In genomic region chr16:89909777-89910716, GRCh38 we compare ENCODE assay signal across 8 cellular contexts. TPM values are rescaled to one million over a fixed set of nuclear protein-coding genes. Genes with fewer than 3 reads are reported as not detected.
DNase-seq lines count a peak whose midpoint lies in the region; ATAC-seq and TF ChIP-seq lines count a peak whose summit lies in the region.

No MANE protein-coding gene starts in this region.

- no peak overlapping the region for H3T11ph ChIP-seq in H9 (ENCODE audit: low read length)

- BruUV-seq in PC-9 (replicated peaks; lab: Mats Ljungman, UMichigan): no TSS peak

- no peaks in the 10 kb centered on the region for H3K9me3 ChIP-seq in BE2C
- peaks cover 7% of the 10 kb centered on the region for H3K9me3 ChIP-seq in H9 (ENCODE audit: control insufficient read depth, low read depth, low read length)
- no peaks in the 10 kb centered on the region for H3K9me3 ChIP-seq in PC-9 (ENCODE audit: insufficient read depth, low read depth)
- H3K9me3 ChIP-seq in esophagus squamous epithelium: no peaks in the 10 kb centered on the region
- no peaks in the 10 kb centered on the region for H3K9me3 ChIP-seq in naive thymus-derived CD4-positive, alpha-beta T cell (ENCODE audit: control insufficient read depth in 2 of 3, low read length in 3 of 3)

- H3K4me3 Mint-ChIP-seq in H9: peak overlapping the region in 1 of 2 experiments; percentile 58; a peak in 2 of 5 replicates
- peak overlapping the region in 1 of 10 donors; percentile 2 for H3K4me3 Mint-ChIP-seq in naive thymus-derived CD4-positive, alpha-beta T cell

- peak; percentile 93 for ATAC-seq in naive thymus-derived CD4-positive, alpha-beta T cell
- ATAC-seq in HG03280 (IDR thresholded peaks at IDR 0.05; ENCODE audit: unreplicated experiment): no peak

- TF ChIP-seq CTCF in BE2C (IDR thresholded peaks at IDR 0.05; ENCODE audit: low read depth, low read length) (peak; percentile 94), H9 (conservative IDR thresholded peaks at IDR 0.05) (peak; percentile 98), PC-9 (conservative IDR thresholded peaks at IDR 0.05) (peak; percentile 83), esophagus squamous epithelium (IDR thresholded peaks at IDR 0.05) (peak; percentile 73 to 93 (median 85))

- H2BK5ac ChIP-seq in H9 (ENCODE audit: insufficient read length, low read length): no peak overlapping the region

- no peaks in the 10 kb centered on the region for H3K23me2 ChIP-seq in H9 (ENCODE audit: insufficient read length, low read depth, low read length, poor library complexity, severe bottlenecking)

- H3K4me1 Mint-ChIP-seq in H9: peaks cover 2 to 5% of the 10 kb centered on the region in 2 experiments; a peak in 2 of 4 replicates
- H3K4me1 Mint-ChIP-seq in naive thymus-derived CD4-positive, alpha-beta T cell: peaks cover 5 to 15% (median 8%) of the 10 kb centered on the region in 7 donors

- H3K14ac ChIP-seq in H9 (ENCODE audit: insufficient read depth, low read length): no peak overlapping the region

- peaks cover 34 to 50% (median 44%) of the 10 kb centered on the region in 3 experiments; a peak in 6 of 7 replicates for H3K36me3 Mint-ChIP-seq in H9 (ENCODE audit: insufficient read depth in 1 of 3, low read depth in 3 of 3)
- peaks cover 0 to 42% (median 3%) of the 10 kb centered on the region in 5 donors for H3K36me3 Mint-ChIP-seq in naive thymus-derived CD4-positive, alpha-beta T cell

- no peak overlapping the region for H3K4me2 ChIP-seq in H9 (ENCODE audit: insufficient read depth, insufficient read length, low read length)
- no peak overlapping the region for H3K4me2 ChIP-seq in PC-9

- H3K4ac ChIP-seq in H9 (ENCODE audit: low read depth, low read length): no peak overlapping the region

- no peak overlapping the region for H3K9ac ChIP-seq in H9 (ENCODE audit: extremely low read depth, insufficient read length, low read length)

- no peaks in the 10 kb centered on the region for H3K79me1 ChIP-seq in H9 (ENCODE audit: insufficient read depth, low read depth, low read length, poor library complexity, severe bottlenecking)

- CTCF ChIA-PET in PC-9 (lab: Charles Lee): interaction anchor here (0.7 to 1.2 kb wide), 3 partner anchors 29 to 253 kb away, joined by 3 to 16 read pairs (median 4); no protein-coding TSS in a partner anchor
- CTCF ChIA-PET in naive thymus-derived CD4-positive, alpha-beta T cell (lab: Charles Lee): interaction anchor here (1.1 to 1.5 kb wide), 6 partner anchors 35 to 230 kb away, joined by 3 to 11 read pairs (median 5); no protein-coding TSS in a partner anchor

- H2BK15ac ChIP-seq in H9 (ENCODE audit: low read depth, low read length): no peak overlapping the region

- no peak overlapping the region for H2BK120ac ChIP-seq in H9 (ENCODE audit: low read depth, low read length, poor library complexity, severe bottlenecking)

- H2BK12ac ChIP-seq in H9 (ENCODE audit: insufficient read length, low read depth, low read length): no peak overlapping the region

- no CpG with 5 or more reads among the region's 47 CpGs for WGBS in H9 (ENCODE audit: extremely low coverage, insufficient read length, low lambda C conversion rate)
- 35 to 56% methylated on average over 19 to 26 of the region's 47 CpGs for WGBS in esophagus squamous epithelium, 2 donors

- intact Hi-C loops in PC-9 (cut with micrococcal nuclease; ENCODE audit: unreplicated experiment): no loop called here
- intact Hi-C loops in esophagus squamous epithelium (cut with DNase I): no loop called here
- intact Hi-C loops in naive thymus-derived CD4-positive, alpha-beta T cell (cut with micrococcal nuclease): loop anchor here (1.0 kb wide), 2 partner anchors 204 to 210 kb away; no protein-coding TSS in a partner anchor

- no peak overlapping the region for H3K27ac ChIP-seq in H9 (ENCODE audit: insufficient read length, low read depth, low read length)
- no peak overlapping the region for H3K27ac ChIP-seq in PC-9
- peak overlapping the region; percentile 24 to 55 (median 38) for H3K27ac ChIP-seq in esophagus squamous epithelium
- no peak overlapping the region for H3K27ac ChIP-seq in naive thymus-derived CD4-positive, alpha-beta T cell (ENCODE audit: low read depth, low read length)

- H3K23ac ChIP-seq in H9 (ENCODE audit: insufficient read length, low read depth, low read length): no peak overlapping the region

- no peak overlapping the region for H4K8ac ChIP-seq in H9 (replicated peaks; ENCODE audit: insufficient read length, low read depth, low read length)

- H3K79me2 ChIP-seq in H9 (ENCODE audit: insufficient read depth, low read length) (no peaks in the 10 kb centered on the region), PC-9 (ENCODE audit: low read depth) (no peaks in the 10 kb centered on the region)

- H2AK5ac ChIP-seq in H9 (ENCODE audit: insufficient read length, low read length): no peak overlapping the region

- H3K9me3 Mint-ChIP-seq in H9: peaks cover 6 to 13% of the 10 kb centered on the region in 2 experiments; a peak in 3 of 5 replicates
- H3K9me3 Mint-ChIP-seq in naive thymus-derived CD4-positive, alpha-beta T cell: no peaks in the 10 kb centered on the region

- no peak overlapping the region for H2BK20ac ChIP-seq in H9 (ENCODE audit: low read depth, low read length, poor library complexity, severe bottlenecking)

- H3K36me3 ChIP-seq in BE2C (peaks cover 60% of the 10 kb centered on the region), PC-9 (ENCODE audit: low read depth) (peaks cover 6% of the 10 kb centered on the region; the same call in 1 of the 2 replicates), esophagus squamous epithelium (peaks cover 22 to 76% (median 27%) of the 10 kb centered on the region in 3 donors)
- H3K36me3 ChIP-seq in naive thymus-derived CD4-positive, alpha-beta T cell (ENCODE audit: control insufficient read depth in 2 of 3, insufficient read depth in 3 of 3, low read length in 3 of 3): peaks cover 5 to 64% (median 10%) of the 10 kb centered on the region in 3 experiments

- H4K20me1 ChIP-seq in H9 (ENCODE audit: control insufficient read depth, insufficient read depth, insufficient read length): no peaks in the 10 kb centered on the region
- H4K20me1 ChIP-seq in PC-9 (ENCODE audit: insufficient read depth): no peaks in the 10 kb centered on the region; the same call in 1 of the 2 replicates

- peak overlapping the region; percentile 38 to 68 (median 44); a peak in 3 of 7 replicates for H3K27ac Mint-ChIP-seq in H9
- peak overlapping the region in 4 of 9 donors; percentile 11 to 67 (median 44) for H3K27ac Mint-ChIP-seq in naive thymus-derived CD4-positive, alpha-beta T cell

- H3K27me3 Mint-ChIP-seq in H9 (ENCODE audit: low read depth): no peaks in the 10 kb centered on the region
- H3K27me3 Mint-ChIP-seq in naive thymus-derived CD4-positive, alpha-beta T cell: no peaks in the 10 kb centered on the region

- TF ChIP-seq POLR2A in esophagus squamous epithelium (IDR thresholded peaks at IDR 0.05): no peak

- H3K9me2 ChIP-seq in PC-9 (ENCODE audit: insufficient read depth): no peaks in the 10 kb centered on the region

- no peaks in the 10 kb centered on the region for H3K27me3 ChIP-seq in BE2C
- H3K27me3 ChIP-seq in H9 (ENCODE audit: insufficient read depth, low read length): no peaks in the 10 kb centered on the region
- H3K27me3 ChIP-seq in PC-9 (ENCODE audit: insufficient read depth, low read depth): no peaks in the 10 kb centered on the region
- H3K27me3 ChIP-seq in esophagus squamous epithelium: no peaks in the 10 kb centered on the region
- no peaks in the 10 kb centered on the region for H3K27me3 ChIP-seq in naive thymus-derived CD4-positive, alpha-beta T cell (ENCODE audit: control insufficient read depth in 2 of 2, insufficient read depth in 2 of 2, low read length in 2 of 2)

- H3K4me3 ChIP-seq in BE2C (ENCODE audit: low read depth, low read length) (peak overlapping the region; percentile 35), PC-9 (no peak overlapping the region), esophagus squamous epithelium (no peak overlapping the region)
- no peak overlapping the region for H3K4me3 ChIP-seq in naive thymus-derived CD4-positive, alpha-beta T cell (ENCODE audit: low read length)

- peaks cover 30% of the 10 kb centered on the region; the same call in 1 of the 2 replicates for H3F3A ChIP-seq in PC-9 (ENCODE audit: insufficient read depth, low read depth)

- POLR2A ChIA-PET in PC-9 (lab: Charles Lee; ENCODE audit: unreplicated experiment): interaction anchor here (0.5 kb wide), 1 partner anchor 37 kb away, joined by 8 read pairs; the partner anchor contains the start of gene TCF25
- POLR2A ChIA-PET in naive thymus-derived CD4-positive, alpha-beta T cell (lab: Charles Lee): interaction anchor here (0.7 to 3.1 kb wide), 5 partner anchors 20 to 204 kb away, joined by 3 to 11 read pairs (median 3); partner anchors contain the start of genes DEF8 and TCF25

- H4K91ac ChIP-seq in H9 (ENCODE audit: insufficient read length, low read depth, low read length): no peak overlapping the region

- peak overlapping the region; percentile 21 for H3K18ac ChIP-seq in H9 (ENCODE audit: insufficient read length, low read depth, low read length)

- no peak overlapping the region for H3K56ac ChIP-seq in H9 (ENCODE audit: insufficient read length, low read depth, low read length)

- DNase-seq in BE2C (peak; percentile 92), H9 (peak; percentile 88), PC-9 (peak in 1 of 2 experiments; percentile 76), esophagus squamous epithelium (lab: John Stamatoyannopoulos, UW) (no peak), stromal cell of bone marrow (ENCODE audit: low read depth) (peak; percentile 60)
- peak; percentile 78 to 81 for DNase-seq in activated T-cell treated with anti-CD3 and anti-CD28 coated beads, Interleukin-2, amount 50 U/mL, for 48 hours
- DNase-seq in naive thymus-derived CD4-positive, alpha-beta T cell: peak; percentile 50 to 73 (median 66)

- no peak overlapping the region for H4K5ac ChIP-seq in H9 (ENCODE audit: insufficient read length, low read depth, low read length)

- peaks cover 23% of the 10 kb centered on the region for H3K4me1 ChIP-seq in BE2C
- no peaks in the 10 kb centered on the region for H3K4me1 ChIP-seq in H9 (ENCODE audit: insufficient read depth, low read length)
- H3K4me1 ChIP-seq in PC-9 (replicated peaks; ENCODE audit: insufficient read depth): no peaks in the 10 kb centered on the region
- peaks cover 3 to 19% (median 4%) of the 10 kb centered on the region in 3 donors for H3K4me1 ChIP-seq in esophagus squamous epithelium
- peaks cover 3 to 4% of the 10 kb centered on the region in 2 donors for H3K4me1 ChIP-seq in naive thymus-derived CD4-positive, alpha-beta T cell (ENCODE audit: control insufficient read depth in 2 of 2, insufficient read depth in 2 of 2, low read length in 2 of 2)

- H2AFZ ChIP-seq in H9 (ENCODE audit: low read length): no peak overlapping the region
- H2AFZ ChIP-seq in PC-9: no peak overlapping the region

RNA-seq across cellular contexts. Expression of gene MC1R, which starts 8.6 kb away (rescaled TPM):
- 35.3 TPM for polyA plus RNA-seq in BE2C (2012; ENCODE audit: insufficient read depth, insufficient read length, low read depth)
- total RNA-seq in H9 (2021) (4.7 TPM in 2 replicates), PC-9 (2021) (34.3 and 45.2 TPM in 2 replicates), esophagus squamous epithelium (1 to 10 TPM; 1.1 to 3.4 (median 2.0) TPM)
- 10 to 100 TPM; 10.1 to 13.9 (median 11.2) TPM for total RNA-seq in naive thymus-derived CD4-positive, alpha-beta T cell
- polyA plus RNA-seq in naive thymus-derived CD4-positive, alpha-beta T cell: under 1 TPM; 0.14 to 0.51 TPM

RNA-seq across cellular contexts. Expression of gene TUBB3, which starts 13.1 kb away (rescaled TPM):
- polyA plus RNA-seq in BE2C (2012; ENCODE audit: insufficient read depth, insufficient read length, low read depth): 710 TPM
- total RNA-seq in H9 (2021) (164 and 176 TPM in 2 replicates), PC-9 (2021) (79.6 and 105 TPM in 2 replicates), esophagus squamous epithelium (1 to 10 TPM in 3 of 4 donors, not detected in 1; 2.2 to 9.6 (median 8.0) TPM)
- 1 to 10 TPM in 1 of 5 experiments, under 1 TPM in 1, not detected in 3; 0.48 to 2.8 TPM for total RNA-seq in naive thymus-derived CD4-positive, alpha-beta T cell
- polyA plus RNA-seq in naive thymus-derived CD4-positive, alpha-beta T cell: under 1 TPM in 1 of 2 donors, not detected in 1; 0.22 TPM

RNA-seq across cellular contexts. Expression of gene TCF25, which starts 36.7 kb away (rescaled TPM):
- 410 TPM for polyA plus RNA-seq in BE2C (2012; ENCODE audit: insufficient read depth, insufficient read length, low read depth)
- total RNA-seq in H9 (2021): 109 and 124 TPM in 2 replicates
- total RNA-seq in PC-9 (2021): 298 and 347 TPM in 2 replicates
- 100 to 1,000 TPM in 2 of 4 donors, 10 to 100 TPM in 2; 79.7 to 124 (median 101) TPM for total RNA-seq in esophagus squamous epithelium
- total RNA-seq in naive thymus-derived CD4-positive, alpha-beta T cell: 100 to 1,000 TPM; 200 to 392 (median 262) TPM
- 100 to 1,000 TPM in 1 of 2 donors, 10 to 100 TPM in 1; 68.1 to 122 TPM for polyA plus RNA-seq in naive thymus-derived CD4-positive, alpha-beta T cell

RNA-seq across cellular contexts. Expression of gene DEF8, which starts 38.5 kb away (rescaled TPM):
- 249 TPM for polyA plus RNA-seq in BE2C (2012; ENCODE audit: insufficient read depth, insufficient read length, low read depth)
- total RNA-seq in H9 (2021) (53.3 and 55.8 TPM in 2 replicates), PC-9 (2021) (59.6 and 66.9 TPM in 2 replicates), esophagus squamous epithelium (10 to 100 TPM; 43.5 to 63.0 (median 52.4) TPM)
- total RNA-seq in naive thymus-derived CD4-positive, alpha-beta T cell: 10 to 100 TPM; 26.7 to 50.3 (median 40.7) TPM
- 10 to 100 TPM; 19.4 to 31.5 TPM for polyA plus RNA-seq in naive thymus-derived CD4-positive, alpha-beta T cell

Comparison
In these comparisons a context has a peak if more than half of its experiments do, and no peak if none do; other contexts are left out.
1. H3K27ac ChIP-seq: peak in esophagus squamous epithelium (4 of 4); none in H9 (single experiment), PC-9 (single experiment) and naive thymus-derived CD4-positive, alpha-beta T cell (single experiment).
2. intact Hi-C loops: an anchor here in naive thymus-derived CD4-positive, alpha-beta T cell (1.0 kb wide); none called in PC-9 and esophagus squamous epithelium.
3. Peak in every context shown above with its lines, with median percentiles within 50 percentile points of each other: CTCF ChIP-seq.